Comparison of ENCODE assay signal across 1 cellular context in the genomic region with DNA sequence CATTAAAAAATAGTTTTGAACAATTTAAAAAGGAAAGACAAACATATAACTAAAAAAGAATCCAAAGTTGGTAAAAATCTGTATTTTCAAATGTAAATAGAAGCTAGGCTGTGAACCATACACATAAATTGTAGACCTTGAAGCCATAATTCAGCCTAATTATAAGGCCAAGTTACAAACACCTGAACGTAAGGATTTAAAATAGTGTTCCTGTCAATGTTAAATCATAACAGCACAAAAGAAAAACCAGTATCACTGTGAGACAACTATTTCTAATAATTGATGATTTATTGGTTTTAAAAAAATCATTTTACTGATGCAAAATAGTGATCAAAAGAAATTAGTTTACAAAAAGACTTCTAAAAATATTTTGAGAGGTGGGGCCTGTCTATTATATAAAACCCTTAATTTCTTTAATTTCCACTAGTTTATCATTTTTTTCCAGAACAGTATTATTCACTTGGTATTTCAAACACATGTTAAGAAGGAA.
TF ChIP-seq lines count a peak whose summit lies in the region.

No MANE protein-coding gene starts in this region.

TF ChIP-seq in HCT116, 20 proteins besides CTCF, POLR2A, EP300 and RAD21 (continued from another document):
- TF ChIP-seq, protein P1, sequence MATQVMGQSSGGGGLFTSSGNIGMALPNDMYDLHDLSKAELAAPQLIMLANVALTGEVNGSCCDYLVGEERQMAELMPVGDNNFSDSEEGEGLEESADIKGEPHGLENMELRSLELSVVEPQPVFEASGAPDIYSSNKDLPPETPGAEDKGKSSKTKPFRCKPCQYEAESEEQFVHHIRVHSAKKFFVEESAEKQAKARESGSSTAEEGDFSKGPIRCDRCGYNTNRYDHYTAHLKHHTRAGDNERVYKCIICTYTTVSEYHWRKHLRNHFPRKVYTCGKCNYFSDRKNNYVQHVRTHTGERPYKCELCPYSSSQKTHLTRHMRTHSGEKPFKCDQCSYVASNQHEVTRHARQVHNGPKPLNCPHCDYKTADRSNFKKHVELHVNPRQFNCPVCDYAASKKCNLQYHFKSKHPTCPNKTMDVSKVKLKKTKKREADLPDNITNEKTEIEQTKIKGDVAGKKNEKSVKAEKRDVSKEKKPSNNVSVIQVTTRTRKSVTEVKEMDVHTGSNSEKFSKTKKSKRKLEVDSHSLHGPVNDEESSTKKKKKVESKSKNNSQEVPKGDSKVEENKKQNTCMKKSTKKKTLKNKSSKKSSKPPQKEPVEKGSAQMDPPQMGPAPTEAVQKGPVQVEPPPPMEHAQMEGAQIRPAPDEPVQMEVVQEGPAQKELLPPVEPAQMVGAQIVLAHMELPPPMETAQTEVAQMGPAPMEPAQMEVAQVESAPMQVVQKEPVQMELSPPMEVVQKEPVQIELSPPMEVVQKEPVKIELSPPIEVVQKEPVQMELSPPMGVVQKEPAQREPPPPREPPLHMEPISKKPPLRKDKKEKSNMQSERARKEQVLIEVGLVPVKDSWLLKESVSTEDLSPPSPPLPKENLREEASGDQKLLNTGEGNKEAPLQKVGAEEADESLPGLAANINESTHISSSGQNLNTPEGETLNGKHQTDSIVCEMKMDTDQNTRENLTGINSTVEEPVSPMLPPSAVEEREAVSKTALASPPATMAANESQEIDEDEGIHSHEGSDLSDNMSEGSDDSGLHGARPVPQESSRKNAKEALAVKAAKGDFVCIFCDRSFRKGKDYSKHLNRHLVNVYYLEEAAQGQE (IDR thresholded peaks at IDR 0.05; ENCODE audit: low read depth) = no peak
- no peak for TF ChIP-seq FOSL1 (IDR thresholded peaks at IDR 0.05; ENCODE audit: low read depth)
- no peak for TF ChIP-seq EGR1 (IDR thresholded peaks at IDR 0.05; ENCODE audit: low read depth)
- no peak for TF ChIP-seq YY1 (IDR thresholded peaks at IDR 0.05; ENCODE audit: extremely low read depth, insufficient replicate concordance, low read depth, low read length)
- no peak for TF ChIP-seq ATF3 (IDR thresholded peaks at IDR 0.05)
TF ChIP-seq in HCT116: peak in this region for 0.
